ENCODE assay signal across 17 cellular contexts in the genomic region with DNA sequence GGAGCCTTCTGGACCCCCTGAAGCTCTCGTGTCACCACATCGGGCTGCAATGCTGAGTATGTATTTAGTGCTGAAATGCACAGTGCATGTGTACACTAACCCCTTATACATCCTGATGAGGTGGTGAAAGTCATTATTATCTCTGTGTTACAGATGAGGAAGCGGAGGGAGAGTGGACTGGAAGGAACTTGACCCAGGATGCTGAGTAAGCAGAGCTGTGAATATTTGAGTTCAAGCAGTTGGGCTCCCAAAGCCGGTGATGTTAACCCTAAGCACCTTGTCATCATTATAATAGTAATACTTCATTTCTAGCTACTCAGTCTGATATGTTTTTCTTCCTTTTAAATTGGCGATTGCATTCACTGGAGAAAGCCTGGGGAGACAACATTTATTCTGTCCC. TPM values are rescaled to one million over a fixed set of nuclear protein-coding genes. Genes with fewer than 3 reads are reported as not detected.
DNase-seq lines count a peak whose midpoint lies in the region; ATAC-seq, FAIRE-seq and TF ChIP-seq lines count a peak whose summit lies in the region.
"Had no signal": no experiment of that assay in that cellular context is flagged by ENCODE, and none has a peak within 500 bp of the region (broad histone marks: within the 10 kb centered on the region; RNA-seq: fewer than 3 reads in every experiment).

No MANE protein-coding gene starts in this region.

- no peaks in the 10 kb centered on the region; a peak in 1 of 5 replicates for H3K27me3 ChIP-seq in K562 (ENCODE audit: control insufficient read depth in 2 of 2, insufficient read depth in 2 of 2, low read length in 2 of 2)
- H3K27me3 ChIP-seq: BLaER1 treated with 17β-estradiol and CSF1 and Interleukin-3, amounts not matched to agents 10 nM and 100 nM had no signal

- no peak for TF ChIP-seq EP300 in K562 (IDR thresholded peaks at IDR 0.05; ENCODE audit: low read length)

- in situ Hi-C loops in K562 (cut with MboI) = loop anchor here (25.0 kb wide), 1 partner anchor 310 kb away; no protein-coding TSS in a partner anchor

- H3K4me2 ChIP-seq in K562 (ENCODE audit: insufficient read depth, low read length) = no peak overlapping the region
- H3K4me2 ChIP-seq: BLaER1 treated with 17β-estradiol and CSF1 and Interleukin-3, amounts not matched to agents 10 nM and 100 nM had no signal

- H3K27ac ChIP-seq in K562 (ENCODE audit: extremely low read depth, low read depth, low read length) = no peak overlapping the region
- H3K27ac ChIP-seq: 22Rv1; BLaER1 treated with 17β-estradiol and CSF1 and Interleukin-3, amounts not matched to agents 10 nM and 100 nM had no signal

- H2AFZ ChIP-seq in K562 (ENCODE audit: low read depth, low read length) = no peak overlapping the region

- CTCF ChIA-PET in K562 (lab: Yijun Ruan, JAX; ENCODE audit: low intra/inter-chr PET ratio) = no interaction called here

- TF ChIP-seq RAD21 in K562 (CRISPR knock-in tag; conservative IDR thresholded peaks at IDR 0.05 in 1 of 2, IDR thresholded peaks at IDR 0.05 in 1 of 2) = no peak

- no peaks in the 10 kb centered on the region for H3K9me3 ChIP-seq in K562 (replicated peaks; ENCODE audit: control insufficient read depth, insufficient read depth, low read depth, low read length)
- H3K9me3 ChIP-seq: HAP-1 had no signal

- no peak overlapping the region for H3K4me3 ChIP-seq in K562
- H3K4me3 ChIP-seq: BLaER1 treated with 17β-estradiol and CSF1 and Interleukin-3, amounts not matched to agents 10 nM and 100 nM; HAP-1 had no signal

- intact Hi-C loops in K562 (cut with micrococcal nuclease) (no loop called here), sciatic nerve (cut with DNase I) (no loop called here)

- ATAC-seq in K562 = no peak
- ATAC-seq in sciatic nerve = no peak
- no peak for ATAC-seq in GM21526 (IDR thresholded peaks at IDR 0.05; ENCODE audit: low FRiP score, unreplicated experiment)

- 0% methylated on average over 5 of the region's 5 CpGs for WGBS in K562 (ENCODE audit: insufficient coverage, low coverage, missing lambda C conversion rate)

- H4K20me1 ChIP-seq in K562 (replicated peaks; ENCODE audit: control insufficient read depth, insufficient read depth, low read length) = no peaks in the 10 kb centered on the region
- H4K20me1 ChIP-seq: BLaER1 treated with 17β-estradiol and CSF1 and Interleukin-3, amounts not matched to agents 10 nM and 100 nM had no signal

- H3K9me1 ChIP-seq in K562 (ENCODE audit: control insufficient read depth, insufficient read depth, low read length) = no peaks in the 10 kb centered on the region

- FAIRE-seq in K562 (lab: Jason Lieb, UNC) = no peak
- FAIRE-seq: G401.6, GM12891 had no signal

- TF ChIP-seq CTCF in K562 (IDR thresholded peaks at IDR 0.05 in 2 of 3, conservative IDR thresholded peaks at IDR 0.05 in 1 of 3; ENCODE audit: insufficient read depth in 2 of 3, low read depth in 1 of 3, low read length in 3 of 3) = no peak

- no peak overlapping the region for H3K9ac ChIP-seq in K562 (ENCODE audit: insufficient read depth in 1 of 2, low read depth in 2 of 2, low read length in 2 of 2)
- H3K9ac ChIP-seq: BLaER1 treated with 17β-estradiol and CSF1 and Interleukin-3, amounts not matched to agents 10 nM and 100 nM had no signal

- DNase-seq in activated CD8-positive, alpha-beta memory T cell treated with anti-CD3 and anti-CD28 coated beads for 24 hours = peak; percentile 21
- no peak for DNase-seq in activated CD8-positive, alpha-beta memory T cell treated with anti-CD3 and anti-CD28 coated beads, Interleukin-2, amount 50 U/mL, for 4 hours
- DNase-seq in RKO (ENCODE audit: low spot score) (peak; percentile 4), K562 (ENCODE audit: extremely low read depth in 1 of 4, low spot score in 3 of 4) (no peak), sciatic nerve (ENCODE audit: low spot score) (peak; percentile 6), midbrain (lab: John Stamatoyannopoulos, UW) (no peak), A172 (ENCODE audit: low spot score) (no peak)
- DNase-seq: ACHN, DMS79 treated with DMSO at 0.1 percent for 48 hours, EL, GOT3 had no signal

- no TSS peak for BruUV-seq in K562 (replicated peaks; lab: Mats Ljungman, UMichigan)

- no peak for TF ChIP-seq POLR2A in K562 (conservative IDR thresholded peaks at IDR 0.05)

- POLR2A ChIA-PET in K562 (lab: Yijun Ruan, JAX) = no interaction called here

- no peaks in the 10 kb centered on the region for H3K36me3 ChIP-seq in K562 (ENCODE audit: control insufficient read depth, insufficient read depth, low read length)
- H3K36me3 ChIP-seq: HAP-1 had no signal

- no peaks in the 10 kb centered on the region for H3K4me1 ChIP-seq in K562 (replicated peaks in 1 of 2; ENCODE audit: control insufficient read depth in 2 of 2, insufficient read depth in 2 of 2, low read length in 2 of 2)
- H3K4me1 ChIP-seq: BLaER1 treated with 17β-estradiol and CSF1 and Interleukin-3, amounts not matched to agents 10 nM and 100 nM; HAP-1 had no signal

- no peaks in the 10 kb centered on the region for H3K79me2 ChIP-seq in K562 (ENCODE audit: control insufficient read depth, insufficient read depth, low read length)

TF ChIP-seq in K562, 482 proteins besides CTCF, POLR2A, EP300 and RAD21 (continues in another document):
- TF ChIP-seq C11orf30 (IDR thresholded peaks at IDR 0.05; ENCODE audit: low read depth) (peak; percentile 69), RCOR1 (IDR thresholded peaks at IDR 0.05; ENCODE audit: borderline replicate concordance in 1 of 2, low read depth in 2 of 2, low read length in 2 of 2) (no peak), PTTG1 (tag; IDR thresholded peaks at IDR 0.05; ENCODE audit: low read depth) (no peak), RBM14 (IDR thresholded peaks at IDR 0.05; ENCODE audit: borderline replicate concordance, insufficient read depth, low read depth, low read length) (no peak), MYBL2 (IDR thresholded peaks at IDR 0.05; ENCODE audit: low read depth) (no peak), MYBL2 (CRISPR knock-in tag; IDR thresholded peaks at IDR 0.05; ENCODE audit: borderline replicate concordance) (no peak), CBX5 (IDR thresholded peaks at IDR 0.05; ENCODE audit: borderline replicate concordance, low read depth) (no peak), MAFG (tag; conservative IDR thresholded peaks at IDR 0.05) (peak; percentile 47; the same call in 1 of the 2 replicates), MAFF (IDR thresholded peaks at IDR 0.05; ENCODE audit: low read length) (peak; percentile 17; the same call in 1 of the 2 replicates)
- TF ChIP-seq, protein P1, sequence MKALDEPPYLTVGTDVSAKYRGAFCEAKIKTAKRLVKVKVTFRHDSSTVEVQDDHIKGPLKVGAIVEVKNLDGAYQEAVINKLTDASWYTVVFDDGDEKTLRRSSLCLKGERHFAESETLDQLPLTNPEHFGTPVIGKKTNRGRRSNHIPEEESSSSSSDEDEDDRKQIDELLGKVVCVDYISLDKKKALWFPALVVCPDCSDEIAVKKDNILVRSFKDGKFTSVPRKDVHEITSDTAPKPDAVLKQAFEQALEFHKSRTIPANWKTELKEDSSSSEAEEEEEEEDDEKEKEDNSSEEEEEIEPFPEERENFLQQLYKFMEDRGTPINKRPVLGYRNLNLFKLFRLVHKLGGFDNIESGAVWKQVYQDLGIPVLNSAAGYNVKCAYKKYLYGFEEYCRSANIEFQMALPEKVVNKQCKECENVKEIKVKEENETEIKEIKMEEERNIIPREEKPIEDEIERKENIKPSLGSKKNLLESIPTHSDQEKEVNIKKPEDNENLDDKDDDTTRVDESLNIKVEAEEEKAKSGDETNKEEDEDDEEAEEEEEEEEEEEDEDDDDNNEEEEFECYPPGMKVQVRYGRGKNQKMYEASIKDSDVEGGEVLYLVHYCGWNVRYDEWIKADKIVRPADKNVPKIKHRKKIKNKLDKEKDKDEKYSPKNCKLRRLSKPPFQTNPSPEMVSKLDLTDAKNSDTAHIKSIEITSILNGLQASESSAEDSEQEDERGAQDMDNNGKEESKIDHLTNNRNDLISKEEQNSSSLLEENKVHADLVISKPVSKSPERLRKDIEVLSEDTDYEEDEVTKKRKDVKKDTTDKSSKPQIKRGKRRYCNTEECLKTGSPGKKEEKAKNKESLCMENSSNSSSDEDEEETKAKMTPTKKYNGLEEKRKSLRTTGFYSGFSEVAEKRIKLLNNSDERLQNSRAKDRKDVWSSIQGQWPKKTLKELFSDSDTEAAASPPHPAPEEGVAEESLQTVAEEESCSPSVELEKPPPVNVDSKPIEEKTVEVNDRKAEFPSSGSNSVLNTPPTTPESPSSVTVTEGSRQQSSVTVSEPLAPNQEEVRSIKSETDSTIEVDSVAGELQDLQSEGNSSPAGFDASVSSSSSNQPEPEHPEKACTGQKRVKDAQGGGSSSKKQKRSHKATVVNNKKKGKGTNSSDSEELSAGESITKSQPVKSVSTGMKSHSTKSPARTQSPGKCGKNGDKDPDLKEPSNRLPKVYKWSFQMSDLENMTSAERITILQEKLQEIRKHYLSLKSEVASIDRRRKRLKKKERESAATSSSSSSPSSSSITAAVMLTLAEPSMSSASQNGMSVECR (CRISPR knock-in tag; IDR thresholded peaks at IDR 0.05) = no peak

RNA-seq across cellular contexts. Expression of gene NKD1, which starts 25.9 kb away (rescaled TPM):
- total RNA-seq in K562 (2011; cell fraction: chromatin; rRNA removed; ENCODE audit: low replicate concordance) = 0.02 TPM in 1 of 2 replicates, not detected in the other
- not detected in 2 replicates for total RNA-seq in K562 (2011; cell fraction: nucleolus; rRNA removed)
- under 0.01 and 0.08 TPM in 2 replicates for total RNA-seq in K562 (2011; cell fraction: nucleoplasm; rRNA removed)
- total RNA-seq in K562 (2014; rRNA removed) = 0.04 and 0.18 TPM in 2 replicates
- under 0.01 TPM in 2 replicates for total RNA-seq in K562 (2014; rRNA removed; fragmentation: Illumina TruSeq; extraction: Trizol)
- total RNA-seq in K562 (2015; rRNA removed; fragmentation: Illumina TruSeq; extraction: Trizol) = 0.07 and 0.08 TPM in 2 replicates
- 0.22 and 0.24 TPM in 2 replicates for total RNA-seq in K562 (2021)
- polyA plus RNA-seq in K562 (2011; rRNA removed) = under 0.01 and 0.11 TPM in 2 replicates
- polyA plus RNA-seq in K562 (2011; cell fraction: cytosol; rRNA removed) = under 0.01 and 0.39 TPM in 2 replicates
- 0.11 and 0.33 TPM in 2 replicates for polyA plus RNA-seq in K562 (2011; cell fraction: nucleus; rRNA removed)
- 0.03 and 0.04 TPM in 2 replicates for polyA plus RNA-seq in K562 (2012)
- 0.01 and 0.07 TPM in 2 replicates for polyA plus RNA-seq in K562 (2014; fragmentation: Illumina TruSeq; extraction: Trizol)
- not detected for polyA plus RNA-seq in K562 (2014; fragmentation: Nextera tagmentation; extraction: Ambion mirVana)
- polyA plus RNA-seq in K562 (2014; rRNA removed) = 0.04 TPM in 1 of 2 replicates, not detected in the other
- under 0.01 TPM in 2 replicates for polyA minus RNA-seq in K562 (2011; rRNA and poly(A)+ RNA removed)
- not detected in 2 replicates for polyA minus RNA-seq in K562 (2011; cell fraction: cytosol; rRNA and poly(A)+ RNA removed)
- under 0.01 and 0.22 TPM in 2 replicates for polyA minus RNA-seq in K562 (2011; cell fraction: nucleus; rRNA and poly(A)+ RNA removed)
- 37.0 TPM for total RNA-seq in sciatic nerve
- 0.10 and 0.14 TPM in 2 replicates for total RNA-seq in A172 (2014; rRNA removed; shearing (Covaris generic))

Comparison
In these comparisons a context has a peak if more than half of its experiments do, and no peak if none do; other contexts are left out.
1. DNase-seq: peak in activated CD8-positive, alpha-beta memory T cell treated with anti-CD3 and anti-CD28 coated beads for 24 hours (single experiment), RKO (single experiment) and sciatic nerve (single experiment); none in activated CD8-positive, alpha-beta memory T cell treated with anti-CD3 and anti-CD28 coated beads, Interleukin-2, amount 50 U/mL, for 4 hours (single experiment), K562 (0 of 4), midbrain (single experiment) and A172 (single experiment).
2. RNA of gene NKD1, which starts 25.9 kb away (total RNA-seq): 37.0 TPM in sciatic nerve (single experiment); under 0.01 to 0.24 TPM in K562 and 0.10 to 0.14 TPM in A172; every median in the first group is over 10 times any median in the second.